ENCODE assay signal across 10 cellular contexts in the genomic region with DNA sequence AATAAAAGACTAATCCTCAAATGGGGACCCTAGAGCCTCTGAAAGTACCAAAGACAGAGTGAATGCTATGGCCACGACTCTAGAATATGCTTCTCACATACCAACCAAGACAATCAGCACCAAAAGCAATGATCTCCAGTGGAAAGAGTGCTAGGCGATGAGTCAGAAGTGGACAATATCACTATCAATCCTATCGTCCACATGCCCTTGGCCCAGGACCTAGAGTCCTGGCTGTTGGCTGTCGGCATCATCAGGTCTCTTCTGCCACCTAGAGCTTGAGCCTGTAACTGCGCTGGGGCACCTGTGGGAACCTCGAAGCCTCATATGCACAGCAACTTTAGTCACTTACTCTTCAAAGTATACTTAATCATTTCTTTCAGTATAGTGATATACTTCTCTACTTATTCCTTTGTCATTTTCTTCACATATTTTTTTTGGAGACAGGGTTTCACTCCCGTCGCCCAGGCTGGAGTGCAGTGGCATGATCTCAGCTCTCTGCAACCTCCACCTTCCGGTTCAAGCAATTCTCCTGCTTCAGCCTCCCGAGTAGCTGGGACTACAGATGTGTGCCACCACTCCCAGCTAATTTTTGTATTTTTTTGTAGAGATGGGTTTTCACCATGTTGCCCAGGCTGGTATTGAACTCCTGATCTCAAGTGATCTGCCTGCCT. TPM values are rescaled to one million over a fixed set of nuclear protein-coding genes. Genes with fewer than 3 reads are reported as not detected.
A peak's percentile ranks its signal among the peaks of the same experiment; 100 is the strongest.
DNase-seq lines count a peak whose midpoint lies in the region; ATAC-seq and TF ChIP-seq lines count a peak whose summit lies in the region.
"Had no signal": no experiment of that assay in that cellular context is flagged by ENCODE, and none has a peak within 500 bp of the region (broad histone marks: within the 10 kb centered on the region; RNA-seq: fewer than 3 reads in every experiment).

No MANE protein-coding gene starts in this region.

- DNase-seq in NCI-H1436 (lab: John Stamatoyannopoulos, UW): peak; percentile 2
- DNase-seq in NCI-H1436 treated with DMSO at 0.1 percent for 48 hours (lab: John Stamatoyannopoulos, UW): no peak
- peak; percentile 7 for DNase-seq in NCI-H1417 treated with DMSO at 0.1 percent for 48 hours (lab: John Stamatoyannopoulos, UW)
- peak; percentile 58 for DNase-seq in activated CD8-positive, alpha-beta T cell treated with anti-CD3 and anti-CD28 coated beads, Interleukin-2, amount 10 ng/mL, durations not matched to agents 7 days and 5 days
- no peak for DNase-seq in esophagus muscularis mucosa (ENCODE audit: extremely low spot score)

- H3K27ac Mint-ChIP-seq in activated CD8-positive, alpha-beta T cell treated with anti-CD3 and anti-CD28 coated beads, Interleukin-2, amount 10 ng/mL, durations not matched to agents 7 days and 5 days: no peak overlapping the region
- H3K27ac Mint-ChIP-seq: activated naive CD4-positive, alpha-beta T cell treated with anti-CD3 and anti-CD28 coated beads, Interleukin-2, amount 50 U/mL, for 24 hours had no signal

- H3K4me2 ChIP-seq in neural cell (ENCODE audit: low read length): no peak overlapping the region
- H3K4me2 ChIP-seq: BLaER1 treated with 17β-estradiol and CSF1 and Interleukin-3, amounts not matched to agents 10 nM and 100 nM had no signal

- TF ChIP-seq RAD21 in neural cell (conservative IDR thresholded peaks at IDR 0.05): peak; percentile 65

- no peaks in the 10 kb centered on the region for H3K27me3 ChIP-seq in esophagus muscularis mucosa
- H3K27me3 ChIP-seq in neural cell (ENCODE audit: insufficient read depth, low read depth, low read length): no peaks in the 10 kb centered on the region
- H3K27me3 ChIP-seq: BLaER1 treated with 17β-estradiol and CSF1 and Interleukin-3, amounts not matched to agents 10 nM and 100 nM had no signal

- no peaks in the 10 kb centered on the region for H3K79me2 ChIP-seq in neural cell (replicated peaks; ENCODE audit: insufficient read depth, low read length)

- H2AFZ ChIP-seq in neural cell (ENCODE audit: low read depth, low read length): no peak overlapping the region

- H3K4me1 Mint-ChIP-seq in activated CD8-positive, alpha-beta T cell treated with anti-CD3 and anti-CD28 coated beads, Interleukin-2, amount 10 ng/mL, durations not matched to agents 7 days and 5 days (ENCODE audit: low read depth): peaks cover 16% of the 10 kb centered on the region

- CTCF ChIA-PET in activated CD8-positive, alpha-beta T cell treated with anti-CD3 and anti-CD28 coated beads, Interleukin-2, amount 10 ng/mL, durations not matched to agents 7 days and 5 days (lab: Charles Lee): interaction anchor here (0.7 to 2.7 kb wide), 16 partner anchors 8 to 588 kb away, joined by 3 to 13 read pairs (median 5); a partner anchor contains a TSS

- H3K4me3 Mint-ChIP-seq in activated CD8-positive, alpha-beta T cell treated with anti-CD3 and anti-CD28 coated beads, Interleukin-2, amount 10 ng/mL, durations not matched to agents 7 days and 5 days: no peak overlapping the region
- H3K4me3 Mint-ChIP-seq: activated naive CD4-positive, alpha-beta T cell treated with anti-CD3 and anti-CD28 coated beads, Interleukin-2, amount 50 U/mL, for 24 hours had no signal

- intact Hi-C loops in esophagus muscularis mucosa (cut with DNase I): loop anchor here (10.0 kb wide), 2 partner anchors 215 to 535 kb away; a partner anchor contains a TSS

- H3K9me3 Mint-ChIP-seq in activated CD8-positive, alpha-beta T cell treated with anti-CD3 and anti-CD28 coated beads, Interleukin-2, amount 10 ng/mL, durations not matched to agents 7 days and 5 days (ENCODE audit: insufficient read depth): no peaks in the 10 kb centered on the region
- H3K9me3 Mint-ChIP-seq: activated naive CD4-positive, alpha-beta T cell treated with anti-CD3 and anti-CD28 coated beads, Interleukin-2, amount 50 U/mL, for 24 hours had no signal

- POLR2A ChIA-PET in activated CD8-positive, alpha-beta T cell treated with anti-CD3 and anti-CD28 coated beads, Interleukin-2, amount 10 ng/mL, durations not matched to agents 7 days and 5 days (lab: Charles Lee): interaction anchor here (0.7 to 1.2 kb wide), 2 partner anchors 211 to 212 kb away, joined by 3 to 4 read pairs; a partner anchor contains a TSS

- WGBS in esophagus muscularis mucosa: 79% methylated on average over 10 of the region's 10 CpGs

- ATAC-seq in activated CD8-positive, alpha-beta T cell treated with anti-CD3 and anti-CD28 coated beads, Interleukin-2, amount 10 ng/mL, durations not matched to agents 7 days and 5 days: peak; percentile 68
- no peak for ATAC-seq in HG02981 (IDR thresholded peaks at IDR 0.05; ENCODE audit: unreplicated experiment)
- no peak for ATAC-seq in HG03097 (IDR thresholded peaks at IDR 0.05; ENCODE audit: low FRiP score, unreplicated experiment)

- H3K4me1 ChIP-seq in esophagus muscularis mucosa: peaks cover 0 to 5% (median 0%) of the 10 kb centered on the region in 4 donors

- H3K9me3 ChIP-seq in esophagus muscularis mucosa: no peaks in the 10 kb centered on the region
- no peaks in the 10 kb centered on the region for H3K9me3 ChIP-seq in neural cell (ENCODE audit: low read length)
- H3K9me3 ChIP-seq: BLaER1 treated with 17β-estradiol and CSF1 and Interleukin-3, amounts not matched to agents 10 nM and 100 nM had no signal

- peaks cover 34% of the 10 kb centered on the region for H3K36me3 Mint-ChIP-seq in activated CD8-positive, alpha-beta T cell treated with anti-CD3 and anti-CD28 coated beads, Interleukin-2, amount 10 ng/mL, durations not matched to agents 7 days and 5 days (ENCODE audit: low read depth)

- no peaks in the 10 kb centered on the region for H3F3A ChIP-seq in neural cell (ENCODE audit: insufficient read depth, low read length, poor library complexity, severe bottlenecking)

- TF ChIP-seq POLR2A in esophagus muscularis mucosa (IDR thresholded peaks at IDR 0.05; ENCODE audit: low read depth): no peak

- H3K36me3 ChIP-seq in esophagus muscularis mucosa (peaks cover 45 to 97% (median 82%) of the 10 kb centered on the region in 4 donors), neural cell (ENCODE audit: insufficient read depth, low read length) (no peaks in the 10 kb centered on the region)

- H3K27ac ChIP-seq in esophagus muscularis mucosa (replicated peaks in 1 of 4): no peak overlapping the region
- no peak overlapping the region for H3K27ac ChIP-seq in neural cell (ENCODE audit: low read length)
- H3K27ac ChIP-seq: BLaER1 treated with 17β-estradiol and CSF1 and Interleukin-3, amounts not matched to agents 10 nM and 100 nM had no signal

- H4K20me1 ChIP-seq in neural cell (ENCODE audit: insufficient read depth): no peaks in the 10 kb centered on the region

- TF ChIP-seq EP300 in esophagus muscularis mucosa (IDR thresholded peaks at IDR 0.05) (no peak), neural cell (conservative IDR thresholded peaks at IDR 0.05; ENCODE audit: poor library complexity, severe bottlenecking) (no peak)

- no peaks in the 10 kb centered on the region for H3K27me3 Mint-ChIP-seq in activated CD8-positive, alpha-beta T cell treated with anti-CD3 and anti-CD28 coated beads, Interleukin-2, amount 10 ng/mL, durations not matched to agents 7 days and 5 days (ENCODE audit: low read depth)
- H3K27me3 Mint-ChIP-seq: activated naive CD4-positive, alpha-beta T cell treated with anti-CD3 and anti-CD28 coated beads, Interleukin-2, amount 50 U/mL, for 24 hours had no signal

- H3K4me3 ChIP-seq in esophagus muscularis mucosa: no peak overlapping the region
- H3K4me3 ChIP-seq in neural cell (ENCODE audit: low read length): no peak overlapping the region
- H3K4me3 ChIP-seq: BLaER1 treated with 17β-estradiol and CSF1 and Interleukin-3, amounts not matched to agents 10 nM and 100 nM had no signal

- TF ChIP-seq CTCF in esophagus muscularis mucosa (IDR thresholded peaks at IDR 0.05) (peak; percentile 35 to 63 (median 38)), neural cell (IDR thresholded peaks at IDR 0.05; ENCODE audit: poor library complexity, severe bottlenecking) (peak; percentile 63)

- H3K9me2 ChIP-seq in neural cell (ENCODE audit: insufficient read depth, low read length): no peaks in the 10 kb centered on the region

- H3K9ac ChIP-seq in neural cell (ENCODE audit: low read length): no peak overlapping the region
- H3K9ac ChIP-seq: BLaER1 treated with 17β-estradiol and CSF1 and Interleukin-3, amounts not matched to agents 10 nM and 100 nM had no signal

TF ChIP-seq in neural cell, 6 proteins besides CTCF, POLR2A, EP300 and RAD21:
- TF ChIP-seq SMC3 (conservative IDR thresholded peaks at IDR 0.05; ENCODE audit: poor library complexity) (peak; percentile 34), TAF1 (IDR thresholded peaks at IDR 0.05; ENCODE audit: low read depth) (no peak)
TF ChIP-seq in neural cell: peak in this region for 1.

RNA-seq across cellular contexts. Expression of a gene that starts 29.7 kb away (rescaled TPM):
- 10 to 100 TPM; 24.6 to 29.9 TPM for total RNA-seq in activated CD8-positive, alpha-beta T cell treated with anti-CD3 and anti-CD28 coated beads, Interleukin-2, amount 10 ng/mL, durations not matched to agents 7 days and 5 days
- total RNA-seq in esophagus muscularis mucosa: 10 to 100 TPM; 20.2 to 33.0 (median 24.0) TPM
- 10.7 and 13.0 TPM in 2 replicates for polyA plus RNA-seq in neural cell
- polyA minus RNA-seq in neural cell: 34.1 and 41.4 TPM in 2 replicates

Comparison
In these comparisons a context has a peak if more than half of its experiments do, and no peak if none do; other contexts are left out.
1. DNase-seq: peak in NCI-H1436 (single experiment), NCI-H1417 treated with DMSO at 0.1 percent for 48 hours (single experiment) and activated CD8-positive, alpha-beta T cell treated with anti-CD3 and anti-CD28 coated beads, Interleukin-2, amount 10 ng/mL, durations not matched to agents 7 days and 5 days (single experiment); none in NCI-H1436 treated with DMSO at 0.1 percent for 48 hours (single experiment) and esophagus muscularis mucosa (single experiment).